In the genomic region with DNA sequence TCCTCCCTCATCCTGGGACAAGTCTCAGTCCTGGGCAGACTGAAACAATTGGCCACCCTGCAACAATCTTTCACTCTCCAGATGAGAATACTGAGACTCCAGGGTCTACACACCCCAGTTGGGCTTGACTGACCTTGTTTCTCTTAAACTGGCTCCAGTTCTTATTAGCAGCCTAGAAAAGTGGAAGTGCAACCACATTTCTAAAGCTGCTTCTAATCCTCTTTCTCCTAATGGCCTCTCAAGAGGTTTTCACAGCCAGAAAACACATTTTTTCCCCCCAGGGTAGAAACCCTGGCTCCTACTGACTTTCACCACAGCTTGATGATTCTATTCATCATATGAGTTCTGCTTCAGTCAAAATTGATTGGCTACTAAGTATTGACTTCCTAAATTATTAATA, we compare ENCODE assay signal across 20 cellular contexts.
A peak's percentile ranks its signal among the peaks of the same experiment; 100 is the strongest.
DNase-seq lines count a peak whose midpoint lies in the region; ATAC-seq and TF ChIP-seq lines count a peak whose summit lies in the region.
"Had no signal": no experiment of that assay in that cellular context is flagged by ENCODE, and none has a peak within 500 bp of the region (broad histone marks: within the 10 kb centered on the region; RNA-seq: fewer than 3 reads in every experiment).

No MANE protein-coding gene starts in this region.

- H3K9me3 Mint-ChIP-seq in activated naive CD4-positive, alpha-beta T cell treated with anti-CD3 and anti-CD28 coated beads, Interleukin-2, amount 10 ng/mL, durations not matched to agents 7 days and 5 days: no peaks in the 10 kb centered on the region
- H3K9me3 Mint-ChIP-seq: activated T-cell treated with anti-CD3 and anti-CD28 coated beads, Interleukin-2, amount 50 U/mL, for 4 hours; T-helper 2 cell treated with Interferon-gamma antibody and Interleukin-4, amounts not matched to agents 5 μg/mL and 100 μg/mL, for 36 hours had no signal

- H3K27ac Mint-ChIP-seq in activated naive CD4-positive, alpha-beta T cell treated with anti-CD3 and anti-CD28 coated beads, Interleukin-2, amount 10 ng/mL, durations not matched to agents 7 days and 5 days: no peak overlapping the region
- H3K27ac Mint-ChIP-seq: T-helper 2 cell treated with Interferon-gamma antibody and Interleukin-4, amounts not matched to agents 5 μg/mL and 100 μg/mL, for 36 hours had no signal

- no peaks in the 10 kb centered on the region for H3K36me3 Mint-ChIP-seq in activated naive CD4-positive, alpha-beta T cell treated with anti-CD3 and anti-CD28 coated beads, Interleukin-2, amount 10 ng/mL, durations not matched to agents 7 days and 5 days

- CTCF ChIA-PET in GM10248 (lab: Yijun Ruan, JAX): interaction anchor here (1.5 kb wide), 1 partner anchor 48 kb away, joined by 4 read pairs; no protein-coding TSS in a partner anchor
- CTCF ChIA-PET in activated naive CD4-positive, alpha-beta T cell treated with anti-CD3 and anti-CD28 coated beads, Interleukin-2, amount 10 ng/mL, durations not matched to agents 7 days and 5 days (lab: Charles Lee): no interaction called here

- no peaks in the 10 kb centered on the region for H3K27me3 Mint-ChIP-seq in activated naive CD4-positive, alpha-beta T cell treated with anti-CD3 and anti-CD28 coated beads, Interleukin-2, amount 10 ng/mL, durations not matched to agents 7 days and 5 days

- DNase-seq in GM10248 (ENCODE audit: extremely low spot score): peak; percentile 54
- peak; percentile 31 for DNase-seq in RPMI8226
- no peak for DNase-seq in activated CD4-positive, alpha-beta T cell treated with anti-CD3 and anti-CD28 coated beads for 4 hours
- no peak for DNase-seq in AG08396 (ENCODE audit: low spot score)
- DNase-seq in activated naive CD4-positive, alpha-beta T cell treated with anti-CD3 and anti-CD28 coated beads, Interleukin-2, amount 10 ng/mL, durations not matched to agents 7 days and 5 days: no peak
- DNase-seq: activated CD4-positive, alpha-beta T cell treated with anti-CD3 and anti-CD28 coated beads, Interleukin-2, amount 50 U/mL, for 4 hours; activated T-cell treated with anti-CD3 and anti-CD28 coated beads, Interleukin-2, amount 50 U/mL, for 4 hours; COR-L47; effector memory CD4-positive, alpha-beta T cell; mucosa of descending colon; NCI-H2029; NCI-H82; occipital lobe; right lobe of liver; Right ventricle myocardium superior; stimulated activated CD4-positive, alpha-beta T cell treated with anti-CD3 and anti-CD28 coated beads, Interleukin-2, amount 100 ng/mL, for 24 hours had no signal

- POLR2A ChIA-PET in GM10248 (lab: Yijun Ruan, JAX): no interaction called here

- TF ChIP-seq CTCF in GM10248 (IDR thresholded peaks at IDR 0.05; ENCODE audit: control extremely low read depth, extremely low read depth, low read depth, missing control alignments): no peak

- no peak overlapping the region for H3K4me3 Mint-ChIP-seq in activated naive CD4-positive, alpha-beta T cell treated with anti-CD3 and anti-CD28 coated beads, Interleukin-2, amount 10 ng/mL, durations not matched to agents 7 days and 5 days
- H3K4me3 Mint-ChIP-seq: activated T-cell treated with anti-CD3 and anti-CD28 coated beads, Interleukin-2, amount 50 U/mL, for 4 hours; T-helper 2 cell treated with Interferon-gamma antibody and Interleukin-4, amounts not matched to agents 5 μg/mL and 100 μg/mL, for 36 hours had no signal

- no peaks in the 10 kb centered on the region for H3K4me1 Mint-ChIP-seq in activated naive CD4-positive, alpha-beta T cell treated with anti-CD3 and anti-CD28 coated beads, Interleukin-2, amount 10 ng/mL, durations not matched to agents 7 days and 5 days

- peak; percentile 63 for ATAC-seq in GM19043 (IDR thresholded peaks at IDR 0.05; ENCODE audit: low read depth, unreplicated experiment)
- peak; percentile 80 for ATAC-seq in HG03025 (IDR thresholded peaks at IDR 0.05; ENCODE audit: low FRiP score, unreplicated experiment)
- ATAC-seq in GM18873 (IDR thresholded peaks at IDR 0.05; ENCODE audit: low FRiP score, unreplicated experiment): no peak
- ATAC-seq: activated T-cell treated with anti-CD3 and anti-CD28 coated beads, Interleukin-2, amount 50 U/mL, for 4 hours; mucosa of descending colon; right lobe of liver had no signal

Comparison
In these comparisons a context has a peak if more than half of its experiments do, and no peak if none do; other contexts are left out.
1. DNase-seq: peak in GM10248 (single experiment) and RPMI8226 (single experiment); none in activated CD4-positive, alpha-beta T cell treated with anti-CD3 and anti-CD28 coated beads for 4 hours (0 of 2), AG08396 (single experiment) and activated naive CD4-positive, alpha-beta T cell treated with anti-CD3 and anti-CD28 coated beads, Interleukin-2, amount 10 ng/mL, durations not matched to agents 7 days and 5 days (single experiment).